ENCODE assay signal across 9 cellular contexts in the genomic region with DNA sequence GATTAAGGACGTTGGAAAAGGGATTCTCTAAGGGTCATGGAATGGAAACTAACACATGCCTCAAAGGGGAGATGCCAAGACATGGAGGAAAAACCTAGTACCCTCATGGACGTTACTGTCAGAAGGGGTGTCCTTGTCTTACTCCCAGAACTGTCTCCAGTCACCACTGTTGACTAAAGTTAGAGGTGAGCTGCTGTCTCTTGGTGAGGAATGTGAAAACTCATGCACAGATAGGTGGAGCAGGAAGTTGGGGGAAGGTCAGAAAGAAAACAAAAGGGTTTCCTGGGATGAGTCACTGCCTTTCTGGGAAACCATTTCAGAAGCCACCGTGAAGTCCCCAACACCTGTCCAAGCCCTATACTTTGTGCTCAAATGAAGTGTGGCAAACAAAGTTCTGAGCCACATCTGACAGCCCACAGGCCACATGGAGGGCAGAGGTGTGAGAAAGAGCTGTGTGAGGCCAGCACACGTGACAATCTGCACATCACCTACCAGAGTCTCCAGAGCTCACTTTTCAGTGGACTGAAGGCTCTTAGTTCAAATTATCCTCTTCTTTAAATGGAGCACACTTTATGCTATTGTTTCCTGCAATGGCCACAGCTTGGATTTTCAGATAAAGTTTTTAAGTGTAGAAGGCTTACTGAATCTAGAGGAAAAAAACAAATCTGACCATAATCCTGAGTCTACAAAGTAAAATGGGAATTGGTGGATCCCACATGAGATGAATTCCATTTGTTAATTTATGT.
DNase-seq lines count a peak whose midpoint lies in the region; ATAC-seq lines count a peak whose summit lies in the region.
"Had no signal": no experiment of that assay in that cellular context is flagged by ENCODE, and none has a peak within 500 bp of the region (broad histone marks: within the 10 kb centered on the region; RNA-seq: fewer than 3 reads in every experiment).

No MANE protein-coding gene starts in this region.

- no peaks in the 10 kb centered on the region for H3K27me3 Mint-ChIP-seq in CD4-positive, CD25-positive, alpha-beta regulatory T cell

- H4K8ac ChIP-seq in mesendoderm (ENCODE audit: low read depth, low read length): no peak overlapping the region

- H3K79me1 ChIP-seq in mesendoderm (ENCODE audit: low read length): no peaks in the 10 kb centered on the region

- peaks cover 0 to 18% (median 5%) of the 10 kb centered on the region in 4 donors for H3K4me1 Mint-ChIP-seq in CD4-positive, CD25-positive, alpha-beta regulatory T cell

- H3K9me3 ChIP-seq in CD4-positive, CD25-positive, alpha-beta regulatory T cell (ENCODE audit: control insufficient read depth in 2 of 2, low read length in 2 of 2): no peaks in the 10 kb centered on the region

- H3K4me2 ChIP-seq in mesendoderm (ENCODE audit: low read length): no peak overlapping the region

- H3K36me3 Mint-ChIP-seq in CD4-positive, CD25-positive, alpha-beta regulatory T cell: no peaks in the 10 kb centered on the region

- no peak overlapping the region for H3K4me3 Mint-ChIP-seq in CD4-positive, CD25-positive, alpha-beta regulatory T cell

- H3K27me3 ChIP-seq in CD4-positive, CD25-positive, alpha-beta regulatory T cell (ENCODE audit: control insufficient read depth, insufficient read depth, low read length): no peaks in the 10 kb centered on the region
- H3K27me3 ChIP-seq in mesendoderm (ENCODE audit: insufficient read depth, low read length, poor library complexity): no peaks in the 10 kb centered on the region

- H2BK5ac ChIP-seq in mesendoderm (ENCODE audit: low read length): peak overlapping the region; percentile 29

- H3K79me2 ChIP-seq in mesendoderm (ENCODE audit: control insufficient read depth, insufficient read depth, low read length): no peaks in the 10 kb centered on the region

- H4K5ac ChIP-seq in mesendoderm (ENCODE audit: low read length): no peak overlapping the region

- H3K56ac ChIP-seq in mesendoderm (ENCODE audit: low read length): peak overlapping the region; percentile 36

- H3K4me1 ChIP-seq in CD4-positive, CD25-positive, alpha-beta regulatory T cell (ENCODE audit: control insufficient read depth, insufficient read depth, low read length, poor library complexity, severe bottlenecking): peaks cover 2% of the 10 kb centered on the region
- peaks cover 3% of the 10 kb centered on the region for H3K4me1 ChIP-seq in mesendoderm (ENCODE audit: control insufficient read depth, low read depth, low read length)

- H3K23ac ChIP-seq in mesendoderm (ENCODE audit: low read length): no peak overlapping the region

- H2AK5ac ChIP-seq in mesendoderm (ENCODE audit: low read length): no peak overlapping the region

- H3K4ac ChIP-seq in mesendoderm (ENCODE audit: low read depth, low read length): no peak overlapping the region

- no peak overlapping the region for H3K27ac ChIP-seq in CD4-positive, CD25-positive, alpha-beta regulatory T cell (ENCODE audit: insufficient read depth, low read length, poor library complexity, severe bottlenecking)
- H3K27ac ChIP-seq in mesendoderm (ENCODE audit: low read depth, low read length): no peak overlapping the region
- H3K27ac ChIP-seq: C4-2B had no signal

- ATAC-seq in CD4-positive, CD25-positive, alpha-beta regulatory T cell (ENCODE audit: low read depth in 2 of 2): peak; percentile 70 to 71
- ATAC-seq in GM21367 (IDR thresholded peaks at IDR 0.05; ENCODE audit: unreplicated experiment) (peak; percentile 89), HG03565 (IDR thresholded peaks at IDR 0.05; ENCODE audit: unreplicated experiment) (peak; percentile 90)

- H3K9me3 Mint-ChIP-seq in CD4-positive, CD25-positive, alpha-beta regulatory T cell: peaks cover 0 to 5% (median 0%) of the 10 kb centered on the region in 7 donors

- DNase-seq in CD4-positive, CD25-positive, alpha-beta regulatory T cell: peak in 1 of 3 donors; percentile 96
- DNase-seq in activated T-cell treated with anti-CD3 and anti-CD28 coated beads for 1 hour (ENCODE audit: low read depth) (peak; percentile 11), mesendoderm (peak; percentile 93), NCI-H82 treated with DMSO at 0.1 percent for 48 hours (lab: John Stamatoyannopoulos, UW; ENCODE audit: unreplicated experiment) (no peak), hippocampal formation (lab: John Stamatoyannopoulos, UW) (no peak), midbrain (lab: John Stamatoyannopoulos, UW) (no peak)

- no peak overlapping the region for H3K9ac ChIP-seq in mesendoderm (ENCODE audit: low read length)

- no peak overlapping the region for H3K27ac Mint-ChIP-seq in CD4-positive, CD25-positive, alpha-beta regulatory T cell

- WGBS in mesendoderm (ENCODE audit: extremely low coverage, insufficient coverage, low lambda C conversion rate): no CpG with 5 or more reads among the region's 4 CpGs

- H3K4me3 ChIP-seq in CD4-positive, CD25-positive, alpha-beta regulatory T cell (ENCODE audit: low read depth, low read length): no peak overlapping the region
- no peak overlapping the region for H3K4me3 ChIP-seq in mesendoderm (ENCODE audit: low read length)

- H2BK15ac ChIP-seq in mesendoderm (replicated peaks; ENCODE audit: low read depth): no peak overlapping the region

- H3K36me3 ChIP-seq in CD4-positive, CD25-positive, alpha-beta regulatory T cell (ENCODE audit: control insufficient read depth, insufficient read depth, low read length): no peaks in the 10 kb centered on the region
- H3K36me3 ChIP-seq in mesendoderm (ENCODE audit: control insufficient read depth, insufficient read depth, low read length): no peaks in the 10 kb centered on the region

- H2BK120ac ChIP-seq in mesendoderm (ENCODE audit: low read depth, low read length): no peak overlapping the region

- peak overlapping the region; percentile 61 for H3K18ac ChIP-seq in mesendoderm (ENCODE audit: low read length)

Comparison
In these comparisons a context has a peak if more than half of its experiments do, and no peak if none do; other contexts are left out.
1. DNase-seq: peak in activated T-cell treated with anti-CD3 and anti-CD28 coated beads for 1 hour (single experiment) and mesendoderm (single experiment); none in NCI-H82 treated with DMSO at 0.1 percent for 48 hours (single experiment), hippocampal formation (0 of 2) and midbrain (single experiment).
2. Peak in every context shown above with its lines, with median percentiles within 50 percentile points of each other: ATAC-seq.